ENCODE assay signal across 19 cellular contexts in genomic region chr12:122293081-122293480, GRCh38. TPM values are rescaled to one million over a fixed set of nuclear protein-coding genes. Genes with fewer than 3 reads are reported as not detected.
A peak's percentile ranks its signal among the peaks of the same experiment; 100 is the strongest.
DNase-seq lines count a peak whose midpoint lies in the region; ATAC-seq and TF ChIP-seq lines count a peak whose summit lies in the region.
"Had no signal": no experiment of that assay in that cellular context is flagged by ENCODE, and none has a peak within 500 bp of the region (broad histone marks: within the 10 kb centered on the region; RNA-seq: fewer than 3 reads in every experiment).

No MANE protein-coding gene starts in this region.

- H3K9me3 Mint-ChIP-seq in activated CD4-positive, alpha-beta T cell treated with anti-CD3 and anti-CD28 coated beads for 36 hours (ENCODE audit: low read depth), result no peaks in the 10 kb centered on the region
- no peaks in the 10 kb centered on the region for H3K9me3 Mint-ChIP-seq in immature natural killer cell
- H3K9me3 Mint-ChIP-seq: activated naive CD8-positive, alpha-beta T cell treated with anti-CD3 and anti-CD28 coated beads, Interleukin-2, amount 10 ng/mL, durations not matched to agents 7 days and 5 days had no signal

- TF ChIP-seq POLR2A in testis (IDR thresholded peaks at IDR 0.05), result no peak

- no peaks in the 10 kb centered on the region for H3K27me3 ChIP-seq in testis
- H3K27me3 ChIP-seq: left lung, Peyer's patch, stomach had no signal

- POLR2A ChIA-PET in activated CD4-positive, alpha-beta T cell treated with anti-CD3 and anti-CD28 coated beads for 36 hours (lab: Charles Lee), result no interaction called here

- H3K27me3 Mint-ChIP-seq in activated CD4-positive, alpha-beta T cell treated with anti-CD3 and anti-CD28 coated beads for 36 hours, result no peaks in the 10 kb centered on the region
- H3K27me3 Mint-ChIP-seq in immature natural killer cell (ENCODE audit: low read depth in 3 of 3), result peaks cover 0 to 2% (median 0%) of the 10 kb centered on the region in 3 donors
- H3K27me3 Mint-ChIP-seq: activated naive CD8-positive, alpha-beta T cell treated with anti-CD3 and anti-CD28 coated beads, Interleukin-2, amount 10 ng/mL, durations not matched to agents 7 days and 5 days had no signal

- intact Hi-C loops in activated CD4-positive, alpha-beta T cell treated with anti-CD3 and anti-CD28 coated beads for 36 hours (cut with DNase I, micrococcal nuclease), result no loop called here
- intact Hi-C loops in testis (cut with DNase I; ENCODE audit: low total_unique reads), result no loop called here

- peaks cover 26% of the 10 kb centered on the region for H3K36me3 Mint-ChIP-seq in activated CD4-positive, alpha-beta T cell treated with anti-CD3 and anti-CD28 coated beads for 36 hours (ENCODE audit: low read depth)
- H3K36me3 Mint-ChIP-seq in immature natural killer cell, result peaks cover 9 to 22% (median 18%) of the 10 kb centered on the region in 3 donors

- no peak overlapping the region for H3K27ac Mint-ChIP-seq in activated CD4-positive, alpha-beta T cell treated with anti-CD3 and anti-CD28 coated beads for 36 hours
- peak overlapping the region in 1 of 6 donors; percentile 15 for H3K27ac Mint-ChIP-seq in immature natural killer cell
- H3K27ac Mint-ChIP-seq: activated naive CD8-positive, alpha-beta T cell treated with anti-CD3 and anti-CD28 coated beads, Interleukin-2, amount 10 ng/mL, durations not matched to agents 7 days and 5 days had no signal

- WGBS in testis, 2 donors, result 93 to 97% methylated on average over 3 of the region's 3 CpGs

- no peaks in the 10 kb centered on the region for H3K9me3 ChIP-seq in testis
- H3K9me3 ChIP-seq: Peyer's patch, stomach had no signal

- TF ChIP-seq CTCF in testis (IDR thresholded peaks at IDR 0.05), result no peak

- ATAC-seq in activated CD4-positive, alpha-beta T cell treated with anti-CD3 and anti-CD28 coated beads for 36 hours, result peak; percentile 77
- ATAC-seq in GM19463 (IDR thresholded peaks at IDR 0.05; ENCODE audit: unreplicated experiment) (peak; percentile 74), HG03196 (IDR thresholded peaks at IDR 0.05; ENCODE audit: unreplicated experiment) (peak; percentile 85)
- ATAC-seq: left lung had no signal

- no peak overlapping the region for H3K4me3 Mint-ChIP-seq in activated CD4-positive, alpha-beta T cell treated with anti-CD3 and anti-CD28 coated beads for 36 hours
- H3K4me3 Mint-ChIP-seq in immature natural killer cell, result no peak overlapping the region
- H3K4me3 Mint-ChIP-seq: activated naive CD8-positive, alpha-beta T cell treated with anti-CD3 and anti-CD28 coated beads, Interleukin-2, amount 10 ng/mL, durations not matched to agents 7 days and 5 days had no signal

- H3K4me3 ChIP-seq in testis, result no peak overlapping the region
- H3K4me3 ChIP-seq: left lung, Peyer's patch, stomach had no signal

- no peaks in the 10 kb centered on the region for H3K36me3 ChIP-seq in testis (ENCODE audit: low read depth, missing control alignments)

- no peak overlapping the region for H3K27ac ChIP-seq in testis
- H3K27ac ChIP-seq: left lung, Peyer's patch, stomach, WERI-Rb-1 had no signal

- peak; percentile 22 for DNase-seq in activated CD4-positive, alpha-beta T cell treated with anti-CD3 and anti-CD28 coated beads for 36 hours
- DNase-seq in activated CD4-positive, alpha-beta T cell treated with anti-CD3 and anti-CD28 coated beads for 1 hour, result no peak
- DNase-seq in kidney tubule cell (ENCODE audit: low spot score), result peak; percentile 59
- DNase-seq in SIG-M5 treated with dmso at 0.1 percent for 504 hours (lab: John Stamatoyannopoulos, UW; ENCODE audit: unreplicated experiment), result no peak
- no peak for DNase-seq in testis
- no peak for DNase-seq in immature natural killer cell
- DNase-seq: activated naive CD8-positive, alpha-beta T cell treated with anti-CD3 and anti-CD28 coated beads, Interleukin-2, amount 10 ng/mL, durations not matched to agents 7 days and 5 days; effector CD4-positive, alpha-beta T cell; HCEC 1CT; hippocampal formation; left lung; NCI-H2081; Peyer's patch; posterior cingulate gyrus; stimulated activated CD4-positive, alpha-beta T cell treated with anti-CD3 and anti-CD28 coated beads, Interleukin-12 subunit alpha, Interleukin-12 subunit beta, amount 100 ng/mL, for 4 hours; stomach; WERI-Rb-1 had no signal

- peaks cover 7% of the 10 kb centered on the region for H3K4me1 Mint-ChIP-seq in activated CD4-positive, alpha-beta T cell treated with anti-CD3 and anti-CD28 coated beads for 36 hours
- H3K4me1 Mint-ChIP-seq in immature natural killer cell, result no peaks in the 10 kb centered on the region

- CTCF ChIA-PET in activated CD4-positive, alpha-beta T cell treated with anti-CD3 and anti-CD28 coated beads for 36 hours (lab: Charles Lee), result no interaction called here

- H3K4me1 ChIP-seq in testis, result no peaks in the 10 kb centered on the region
- H3K4me1 ChIP-seq: left lung, Peyer's patch, stomach had no signal

RNA-seq across cellular contexts. Expression of gene VPS33A, which starts 26.8 kb away (rescaled TPM):
- 10 to 100 TPM; 24.8 to 26.4 TPM for total RNA-seq in activated CD4-positive, alpha-beta T cell treated with anti-CD3 and anti-CD28 coated beads for 36 hours
- total RNA-seq in testis, result 10 to 100 TPM; 36.1 to 41.3 TPM
- 50.1 TPM for polyA plus RNA-seq in testis (ENCODE audit: insufficient read depth, low read depth, low replicate concordance)
- 10 to 100 TPM; 17.6 to 37.0 (median 32.7) TPM for polyA plus RNA-seq in immature natural killer cell

Comparison
In these comparisons a context has a peak if more than half of its experiments do, and no peak if none do; other contexts are left out.
1. DNase-seq: peak in activated CD4-positive, alpha-beta T cell treated with anti-CD3 and anti-CD28 coated beads for 36 hours (single experiment) and kidney tubule cell (single experiment); none in activated CD4-positive, alpha-beta T cell treated with anti-CD3 and anti-CD28 coated beads for 1 hour (single experiment), SIG-M5 treated with dmso at 0.1 percent for 504 hours (single experiment), testis (single experiment) and immature natural killer cell (0 of 3).
2. Peak in every context shown above with its lines, with median percentiles within 50 percentile points of each other: ATAC-seq.